13 cellular contexts compared by ENCODE assay signal in genomic region chr16:13767215-13767614, GRCh38.
DNase-seq lines count a peak whose midpoint lies in the region; ATAC-seq and TF ChIP-seq lines count a peak whose summit lies in the region.
"Had no signal": no experiment of that assay in that cellular context is flagged by ENCODE, and none has a peak within 500 bp of the region (broad histone marks: within the 10 kb centered on the region; RNA-seq: fewer than 3 reads in every experiment).

No MANE protein-coding gene starts in this region.

- no peaks in the 10 kb centered on the region for H3K9me3 Mint-ChIP-seq in neural crest cell

- TF ChIP-seq CTCF in neural crest cell (conservative IDR thresholded peaks at IDR 0.05): peak; percentile 71

- H3K4me1 ChIP-seq in NT2/D1 (ENCODE audit: insufficient read depth, insufficient read length): no peaks in the 10 kb centered on the region

- ATAC-seq in GM19452 (IDR thresholded peaks at IDR 0.05; ENCODE audit: unreplicated experiment): no peak
- ATAC-seq: activated naive CD4-positive, alpha-beta T cell treated with anti-CD3 and anti-CD28 coated beads, Interleukin-2, amount 50 U/mL, for 72 hours had no signal

- H3K36me3 Mint-ChIP-seq in neural crest cell (ENCODE audit: low read depth): no peaks in the 10 kb centered on the region
- H3K36me3 Mint-ChIP-seq: activated naive CD4-positive, alpha-beta T cell treated with anti-CD3 and anti-CD28 coated beads, Interleukin-2, amount 50 U/mL, for 72 hours; CD4-positive, alpha-beta memory T cell had no signal

- no peak overlapping the region for H3K27ac Mint-ChIP-seq in neural crest cell (ENCODE audit: unreplicated experiment)
- H3K27ac Mint-ChIP-seq: activated naive CD4-positive, alpha-beta T cell treated with anti-CD3 and anti-CD28 coated beads, Interleukin-2, amount 50 U/mL, for 72 hours; CD4-positive, alpha-beta memory T cell had no signal

- H3K4me3 Mint-ChIP-seq in neural crest cell: no peak overlapping the region
- H3K4me3 Mint-ChIP-seq: CD4-positive, alpha-beta memory T cell had no signal

- no peaks in the 10 kb centered on the region for H3K4me1 Mint-ChIP-seq in neural crest cell
- H3K4me1 Mint-ChIP-seq: CD4-positive, alpha-beta memory T cell had no signal

- peaks cover 25% of the 10 kb centered on the region for H3K27me3 Mint-ChIP-seq in neural crest cell (ENCODE audit: low read depth)

- H3K36me3 ChIP-seq in NT2/D1 (ENCODE audit: insufficient read depth, insufficient read length, low read length): no peaks in the 10 kb centered on the region

- H3K9ac ChIP-seq in NT2/D1 (ENCODE audit: insufficient read length, low read depth): no peak overlapping the region
- H3K9ac ChIP-seq: KMS-11 had no signal

- H3K9me3 ChIP-seq in NT2/D1 (ENCODE audit: insufficient read depth, low read length): no peaks in the 10 kb centered on the region

- CTCF ChIA-PET in HEK293T (lab: Yijun Ruan, JAX): no interaction called here

- POLR2A ChIA-PET in HEK293T (lab: Yijun Ruan, JAX): no interaction called here

- H3K27me3 ChIP-seq in NT2/D1 (ENCODE audit: insufficient read depth, insufficient read length): peaks cover 3% of the 10 kb centered on the region

- DNase-seq in ELF-1 (ENCODE audit: low read depth, low spot score) (peak; percentile 3), NT2/D1 (ENCODE audit: low read depth, low spot score) (peak; percentile 28), epidermal melanocyte (ENCODE audit: insufficient read length, low spot score) (peak; percentile 46), neural crest cell (ENCODE audit: low read depth, low spot score) (no peak), HEK293T (ENCODE audit: extremely low spot score) (no peak)
- DNase-seq in activated T-cell treated with anti-CD3 and anti-CD28 coated beads, Interleukin-2, amount 50 U/mL, for 1 hour: no peak
- DNase-seq in activated T-cell treated with anti-CD3 and anti-CD28 coated beads, Interleukin-2, amount 50 U/mL, for 48 hours: no peak
- DNase-seq: activated CD4-positive, alpha-beta T cell treated with anti-CD3 and anti-CD28 coated beads, Interleukin-2, amount 50 U/mL, for 48 hours; CD4-positive, alpha-beta memory T cell; NCI-H510A had no signal

- no peak overlapping the region for H3K4me3 ChIP-seq in NT2/D1 (ENCODE audit: insufficient read length, low read depth)

TF ChIP-seq in HEK293T, 16 proteins besides CTCF, POLR2A, EP300 and RAD21:
- TF ChIP-seq L3MBTL2 (conservative IDR thresholded peaks at IDR 0.05) (no peak), NFRKB (IDR thresholded peaks at IDR 0.05) (no peak), FOXK2 (IDR thresholded peaks at IDR 0.05) (no peak), ELF4 (IDR thresholded peaks at IDR 0.05) (no peak), SP1 (IDR thresholded peaks at IDR 0.05) (no peak)

Comparison
In these comparisons a context has a peak if more than half of its experiments do, and no peak if none do; other contexts are left out.
1. DNase-seq: peak in ELF-1 (single experiment), NT2/D1 (single experiment) and epidermal melanocyte (single experiment); none in neural crest cell (single experiment), activated T-cell treated with anti-CD3 and anti-CD28 coated beads, Interleukin-2, amount 50 U/mL, for 1 hour (single experiment), HEK293T (single experiment) and activated T-cell treated with anti-CD3 and anti-CD28 coated beads, Interleukin-2, amount 50 U/mL, for 48 hours (0 of 2).